ENCODE assay signal across 26 cellular contexts in the genomic region with DNA sequence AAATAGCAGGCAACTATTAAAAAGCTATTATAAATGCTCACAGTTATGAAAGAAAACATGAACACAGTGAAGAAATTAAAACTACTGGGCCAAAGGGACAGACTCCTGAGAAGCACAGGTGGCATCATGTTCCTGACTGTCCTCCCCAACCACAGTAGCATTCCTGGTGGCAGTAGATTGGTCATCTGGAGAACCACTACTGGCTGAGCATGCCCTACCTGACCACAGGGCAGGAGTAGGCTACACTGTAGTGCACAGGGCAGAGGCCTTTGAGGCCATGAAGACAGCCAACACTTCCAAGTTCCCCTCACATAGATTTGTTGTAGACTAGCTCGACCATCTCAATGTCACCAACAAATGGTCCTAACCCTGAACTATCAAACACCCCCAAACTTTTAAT.
"Had no signal": no experiment of that assay in that cellular context is flagged by ENCODE, and none has a peak within 500 bp of the region (broad histone marks: within the 10 kb centered on the region; RNA-seq: fewer than 3 reads in every experiment).

No MANE protein-coding gene starts in this region.

- ATAC-seq: activated T-cell treated with anti-CD3 and anti-CD28 coated beads, Interleukin-2, amount 50 U/mL, for 4 hours; body of pancreas; gastrocnemius medialis; left ventricle myocardium superior; mucosa of descending colon; upper lobe of right lung had no signal

- H3K27ac ChIP-seq: body of pancreas, esophagus squamous epithelium, gastrocnemius medialis, upper lobe of right lung, WERI-Rb-1 had no signal

- H3K4me1 ChIP-seq: body of pancreas, upper lobe of right lung had no signal

- H3K36me3 ChIP-seq: gastrocnemius medialis had no signal

- DNase-seq: activated CD4-positive, alpha-beta T cell treated with anti-CD3 and anti-CD28 coated beads, Interleukin-2, amount 10 ng/mL, durations not matched to agents 7 days and 5 days; activated CD4-positive, CD25-positive, alpha-beta regulatory T cell treated with anti-CD3 and anti-CD28 coated beads, Interleukin-2, amount 50 U/mL, for 72 hours; activated CD8-positive, alpha-beta memory T cell treated with anti-CD3 and anti-CD28 coated beads for 24 hours; activated CD8-positive, alpha-beta memory T cell treated with anti-CD3 and anti-CD28 coated beads, Interleukin-2, amount 50 U/mL, for 4 hours; activated naive CD4-positive, alpha-beta T cell; activated T-cell treated with anti-CD3 and anti-CD28 coated beads, Interleukin-2, amount 50 U/mL, for 4 hours; body of pancreas; central memory CD4-positive, alpha-beta T cell; dermis blood vessel endothelial cell; effector memory CD4-positive, alpha-beta T cell; esophagus squamous epithelium; gastrocnemius medialis; head of caudate nucleus; hypothalamus; left ventricle myocardium superior; mammary epithelial cell; mucosa of descending colon; naive B cell; occipital lobe; stimulated activated CD4-positive, alpha-beta T cell treated with anti-CD3 and anti-CD28 coated beads, Interleukin-4, amount 100 ng/mL, for 24 hours; stimulated activated naive CD4-positive, alpha-beta T cell treated with Interleukin-2 at 50 U/mL for 16 hours; T-helper 1 cell; upper lobe of right lung; WERI-Rb-1 had no signal

- FAIRE-seq: endothelial cell of umbilical vein, TTC549 had no signal

- H3K4me3 ChIP-seq: body of pancreas, esophagus squamous epithelium, gastrocnemius medialis, mucosa of descending colon, upper lobe of right lung had no signal

- H3K27me3 ChIP-seq: body of pancreas, esophagus squamous epithelium, gastrocnemius medialis, upper lobe of right lung had no signal

- H3K9me3 ChIP-seq: body of pancreas, esophagus squamous epithelium, gastrocnemius medialis, mucosa of descending colon, upper lobe of right lung had no signal
